8 cellular contexts compared by ENCODE assay signal in the genomic region with DNA sequence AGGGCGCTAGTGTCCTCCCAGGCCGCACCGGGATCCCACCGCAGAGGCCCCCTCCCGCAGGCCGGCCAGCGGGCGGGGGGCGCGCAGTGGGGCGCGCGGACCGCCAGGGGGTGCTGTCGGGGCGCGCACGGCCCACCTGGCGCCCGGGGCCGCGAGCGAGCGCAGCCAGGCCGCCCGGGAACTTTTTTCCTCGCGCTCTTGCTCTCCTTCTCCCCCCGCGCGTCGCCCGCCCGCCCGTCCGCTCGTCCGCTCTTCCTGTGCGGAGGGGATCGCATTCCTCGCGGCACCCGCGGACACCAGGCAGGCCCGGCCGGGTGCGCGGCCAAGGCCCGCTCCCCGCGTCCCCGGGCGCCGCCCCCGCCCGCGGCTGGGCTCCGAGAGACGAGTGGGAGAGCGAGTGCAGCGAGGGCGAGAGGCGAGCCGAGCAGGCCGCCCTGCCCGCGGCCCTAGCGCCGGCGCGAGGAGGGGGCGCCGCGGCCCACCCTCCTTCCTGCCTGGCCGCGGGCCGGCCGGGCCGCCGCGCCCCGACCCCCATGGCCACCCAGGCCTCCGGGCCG. TPM values are rescaled to one million over a fixed set of nuclear protein-coding genes. Genes with fewer than 3 reads are reported as not detected.
DNase-seq lines count a peak whose midpoint lies in the region; ATAC-seq, FAIRE-seq and TF ChIP-seq lines count a peak whose summit lies in the region.

A gene with protein sequence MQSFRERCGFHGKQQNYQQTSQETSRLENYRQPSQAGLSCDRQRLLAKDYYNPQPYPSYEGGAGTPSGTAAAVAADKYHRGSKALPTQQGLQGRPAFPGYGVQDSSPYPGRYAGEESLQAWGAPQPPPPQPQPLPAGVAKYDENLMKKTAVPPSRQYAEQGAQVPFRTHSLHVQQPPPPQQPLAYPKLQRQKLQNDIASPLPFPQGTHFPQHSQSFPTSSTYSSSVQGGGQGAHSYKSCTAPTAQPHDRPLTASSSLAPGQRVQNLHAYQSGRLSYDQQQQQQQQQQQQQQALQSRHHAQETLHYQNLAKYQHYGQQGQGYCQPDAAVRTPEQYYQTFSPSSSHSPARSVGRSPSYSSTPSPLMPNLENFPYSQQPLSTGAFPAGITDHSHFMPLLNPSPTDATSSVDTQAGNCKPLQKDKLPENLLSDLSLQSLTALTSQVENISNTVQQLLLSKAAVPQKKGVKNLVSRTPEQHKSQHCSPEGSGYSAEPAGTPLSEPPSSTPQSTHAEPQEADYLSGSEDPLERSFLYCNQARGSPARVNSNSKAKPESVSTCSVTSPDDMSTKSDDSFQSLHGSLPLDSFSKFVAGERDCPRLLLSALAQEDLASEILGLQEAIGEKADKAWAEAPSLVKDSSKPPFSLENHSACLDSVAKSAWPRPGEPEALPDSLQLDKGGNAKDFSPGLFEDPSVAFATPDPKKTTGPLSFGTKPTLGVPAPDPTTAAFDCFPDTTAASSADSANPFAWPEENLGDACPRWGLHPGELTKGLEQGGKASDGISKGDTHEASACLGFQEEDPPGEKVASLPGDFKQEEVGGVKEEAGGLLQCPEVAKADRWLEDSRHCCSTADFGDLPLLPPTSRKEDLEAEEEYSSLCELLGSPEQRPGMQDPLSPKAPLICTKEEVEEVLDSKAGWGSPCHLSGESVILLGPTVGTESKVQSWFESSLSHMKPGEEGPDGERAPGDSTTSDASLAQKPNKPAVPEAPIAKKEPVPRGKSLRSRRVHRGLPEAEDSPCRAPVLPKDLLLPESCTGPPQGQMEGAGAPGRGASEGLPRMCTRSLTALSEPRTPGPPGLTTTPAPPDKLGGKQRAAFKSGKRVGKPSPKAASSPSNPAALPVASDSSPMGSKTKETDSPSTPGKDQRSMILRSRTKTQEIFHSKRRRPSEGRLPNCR (N-terminal part only) (plus strand): TSS at position 272 of the 557 bp plus-strand sequence. CDS start 111,491 bp downstream, outside the sequence.

- no TSS peak for BruUV-seq in OCI-LY7 (replicated peaks; lab: Mats Ljungman, UMichigan)

- intact Hi-C loops in OCI-LY7 (cut with micrococcal nuclease; ENCODE audit: unreplicated experiment): loop anchor here (1.0 to 2.0 kb wide), 4 partner anchors 104 to 352 kb away; no protein-coding TSS in a partner anchor

- peak; percentile 83 for DNase-seq in HTR-8/SVneo (ENCODE audit: insufficient read length, low spot score)
- DNase-seq in OCI-LY7 (ENCODE audit: low spot score): peak; percentile 85
- peak; percentile 75 for DNase-seq in activated T-cell treated with anti-CD3 and anti-CD28 coated beads for 48 hours (ENCODE audit: low read depth)
- DNase-seq in epithelial cell of proximal tubule (ENCODE audit: low read depth): no peak
- DNase-seq in stimulated activated CD8-positive, alpha-beta memory T cell treated with anti-CD3 and anti-CD28 coated beads, Interleukin-4, amount 100 ng/mL, for 24 hours (ENCODE audit: low read depth): peak; percentile 55

- H4K20me1 ChIP-seq in BLaER1 treated with 17β-estradiol and CSF1 and Interleukin-3, amounts not matched to agents 10 nM and 100 nM: peaks cover 14 to 41% (median 30%) of the 10 kb centered on the region in 11 experiments; a peak in 21 of 22 replicates
- no peaks in the 10 kb centered on the region; the same call in 1 of the 2 replicates for H4K20me1 ChIP-seq in OCI-LY7 (ENCODE audit: insufficient read depth, low read length)

- peak within 1 kb of the TSS; percentile 87 to 97 (median 94) for H3K27ac ChIP-seq in BLaER1 treated with 17β-estradiol and CSF1 and Interleukin-3, amounts not matched to agents 10 nM and 100 nM
- peak within 1 kb of the TSS; percentile 76 for H3K27ac ChIP-seq in OCI-LY7 (ENCODE audit: low read depth, low read length, poor library complexity, severe bottlenecking)

- H3K27me3 ChIP-seq in BLaER1 treated with 17β-estradiol and CSF1 and Interleukin-3, amounts not matched to agents 10 nM and 100 nM: no peaks in the 10 kb centered on the region
- H3K27me3 ChIP-seq in mononuclear cell (ENCODE audit: insufficient read depth, low read length): no peaks in the 10 kb centered on the region

- peak within 1 kb of the TSS; percentile 93 to 99 (median 98) for H3K4me2 ChIP-seq in BLaER1 treated with 17β-estradiol and CSF1 and Interleukin-3, amounts not matched to agents 10 nM and 100 nM
- H3K4me2 ChIP-seq in OCI-LY7 (ENCODE audit: low read length): peak within 1 kb of the TSS; percentile 89

- peak within 1 kb of the TSS; percentile 90 to 97 (median 96) for H3K9ac ChIP-seq in BLaER1 treated with 17β-estradiol and CSF1 and Interleukin-3, amounts not matched to agents 10 nM and 100 nM

- no peaks in the 10 kb centered on the region for H3K9me2 ChIP-seq in OCI-LY7 (ENCODE audit: insufficient read depth, low read length)

- TF ChIP-seq CTCF in OCI-LY7 (conservative IDR thresholded peaks at IDR 0.05; ENCODE audit: low read length) (peak; percentile 67; the same call in 1 of the 2 replicates), epithelial cell of proximal tubule (conservative IDR thresholded peaks at IDR 0.05; ENCODE audit: low read depth, low read length) (peak; percentile 50)

- POLR2A ChIA-PET in OCI-LY7 (lab: Charles Lee): interaction anchor here (0.8 to 3.2 kb wide), 4 partner anchors 9 to 74 kb away, joined by 3 to 20 read pairs (median 4); no protein-coding TSS in a partner anchor

- peaks cover 0 to 21% (median 5%) of the 10 kb centered on the region in 11 experiments; a peak in 7 of 22 replicates for H3K36me3 ChIP-seq in BLaER1 treated with 17β-estradiol and CSF1 and Interleukin-3, amounts not matched to agents 10 nM and 100 nM
- peaks cover 16% of the 10 kb centered on the region; the same call in 1 of the 2 replicates for H3K36me3 ChIP-seq in OCI-LY7 (ENCODE audit: insufficient read depth, low read length)

- peaks cover 36 to 49% (median 46%) of the 10 kb centered on the region in 10 experiments for H3K4me1 ChIP-seq in BLaER1 treated with 17β-estradiol and CSF1 and Interleukin-3, amounts not matched to agents 10 nM and 100 nM
- H3K4me1 ChIP-seq in OCI-LY7 (ENCODE audit: insufficient read depth, low read length, poor library complexity, severe bottlenecking) (peaks cover 52% of the 10 kb centered on the region), mononuclear cell (ENCODE audit: insufficient read depth, low read length) (peaks cover 25% of the 10 kb centered on the region)

- peak within 1 kb of the TSS; percentile 66; the same call in 1 of the 2 replicates for H2AFZ ChIP-seq in OCI-LY7 (ENCODE audit: low read length)

- CTCF ChIA-PET in OCI-LY7 (lab: Charles Lee; ENCODE audit: unreplicated experiment): interaction anchor here (1.1 kb wide), 1 partner anchor 77 kb away, joined by 3 read pairs; no protein-coding TSS in a partner anchor

- no peaks in the 10 kb centered on the region for H3K9me3 ChIP-seq in BLaER1 treated with 17β-estradiol and CSF1 and Interleukin-3, amounts not matched to agents 10 nM and 100 nM (replicated peaks in 1 of 11)
- no peaks in the 10 kb centered on the region for H3K9me3 ChIP-seq in OCI-LY7 (ENCODE audit: low read length)
- no peaks in the 10 kb centered on the region for H3K9me3 ChIP-seq in mononuclear cell (ENCODE audit: low read depth, low read length)

- peak within 1 kb of the TSS; percentile 72 to 92 (median 87) for H3K4me3 ChIP-seq in BLaER1 treated with 17β-estradiol and CSF1 and Interleukin-3, amounts not matched to agents 10 nM and 100 nM
- H3K4me3 ChIP-seq in OCI-LY7 (ENCODE audit: low read depth, low read length, poor library complexity, severe bottlenecking) (peak within 1 kb of the TSS; percentile 92), epithelial cell of proximal tubule (ENCODE audit: low read depth, low read length) (peak within 1 kb of the TSS; percentile 85), mononuclear cell (ENCODE audit: low read length) (peak within 1 kb of the TSS; percentile 59)

- peaks cover 42% of the 10 kb centered on the region for H3K79me2 ChIP-seq in OCI-LY7 (ENCODE audit: insufficient read depth, low read depth, low read length)

- FAIRE-seq in HTR-8/SVneo (lab: Jason Lieb, UNC): no peak

- ATAC-seq in GM19328 (IDR thresholded peaks at IDR 0.05; ENCODE audit: unreplicated experiment): peak; percentile 44

RNA-seq across cellular contexts. Expression of the gene that starts here (rescaled TPM):
- total RNA-seq in OCI-LY7 (2014; rRNA removed; shearing (Covaris generic)): 17.1 and 20.1 TPM in 2 replicates
- total RNA-seq in OCI-LY7 (2022) (49.4 and 54.3 TPM in 2 replicates), epithelial cell of proximal tubule (13.7 and 22.7 TPM in 2 replicates), mononuclear cell (8.9 TPM)
